Comparison of ENCODE assay signal across 1 cellular context in the genomic region with DNA sequence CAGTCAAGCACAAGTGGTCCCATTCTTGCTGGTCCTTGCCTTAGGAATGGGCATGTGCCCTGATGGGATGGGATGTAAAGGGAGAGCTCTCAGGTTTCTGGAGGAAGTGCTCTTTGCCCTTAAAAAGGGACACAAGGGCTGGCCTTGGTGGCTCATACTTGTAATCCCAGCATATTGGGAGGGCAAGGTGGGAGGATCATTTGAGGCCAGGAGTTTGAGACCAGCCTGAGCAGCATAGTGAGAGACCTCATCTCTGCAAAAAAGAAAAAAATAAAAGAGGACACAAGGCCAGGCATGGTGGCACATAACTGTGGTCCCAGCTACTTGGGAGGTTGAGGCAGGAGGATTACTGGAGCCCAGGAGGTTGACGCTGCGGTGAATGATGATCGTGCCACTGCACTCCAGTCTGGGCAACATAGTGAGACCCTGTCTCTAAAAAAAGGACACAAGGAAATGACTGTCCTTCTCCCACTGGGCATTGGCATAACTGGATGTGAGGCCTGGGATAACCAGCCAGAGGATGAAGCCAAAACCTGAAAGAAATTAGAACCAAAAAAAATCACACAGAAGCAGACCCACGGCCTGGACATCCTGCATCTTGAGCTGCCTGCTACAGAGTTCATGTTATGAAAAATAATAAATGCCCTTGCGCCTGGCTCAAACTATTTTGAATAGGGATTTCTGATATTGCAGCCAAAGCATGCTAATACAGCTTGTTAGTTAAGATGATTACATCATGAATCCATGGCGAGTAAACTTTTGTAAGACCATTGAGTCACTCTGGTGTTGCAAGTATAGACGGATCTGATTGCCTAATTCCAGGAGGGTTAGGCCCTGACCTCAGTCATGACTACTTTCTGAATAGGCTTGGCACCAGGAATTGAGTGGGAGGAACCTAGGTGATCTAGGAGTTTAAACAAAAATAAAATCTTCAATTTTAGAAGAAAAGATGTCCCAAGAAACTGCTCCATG.
TF ChIP-seq lines count a peak whose summit lies in the region.

No MANE protein-coding gene starts in this region.

TF ChIP-seq in SK-N-SH, 30 proteins besides CTCF, POLR2A, EP300 and RAD21 (continued from another document):
- TF ChIP-seq YY1 (IDR thresholded peaks at IDR 0.05; ENCODE audit: low read depth) (no peak), FOSL2 (IDR thresholded peaks at IDR 0.05; ENCODE audit: borderline replicate concordance, low read depth) (peak; percentile 46; the same call in 1 of the 2 replicates), CHD2 (IDR thresholded peaks at IDR 0.05; ENCODE audit: low read length, partially characterized antibody) (no peak), FOXM1 (IDR thresholded peaks at IDR 0.05; ENCODE audit: low read depth) (no peak), EZH2phosphoT487 (IDR thresholded peaks at IDR 0.05; ENCODE audit: borderline replicate concordance, low read depth) (no peak), RXRA (IDR thresholded peaks at IDR 0.05; ENCODE audit: borderline replicate concordance, low read depth) (no peak), GABPA (IDR thresholded peaks at IDR 0.05; ENCODE audit: low read depth) (no peak)
- TF ChIP-seq, protein P1, sequence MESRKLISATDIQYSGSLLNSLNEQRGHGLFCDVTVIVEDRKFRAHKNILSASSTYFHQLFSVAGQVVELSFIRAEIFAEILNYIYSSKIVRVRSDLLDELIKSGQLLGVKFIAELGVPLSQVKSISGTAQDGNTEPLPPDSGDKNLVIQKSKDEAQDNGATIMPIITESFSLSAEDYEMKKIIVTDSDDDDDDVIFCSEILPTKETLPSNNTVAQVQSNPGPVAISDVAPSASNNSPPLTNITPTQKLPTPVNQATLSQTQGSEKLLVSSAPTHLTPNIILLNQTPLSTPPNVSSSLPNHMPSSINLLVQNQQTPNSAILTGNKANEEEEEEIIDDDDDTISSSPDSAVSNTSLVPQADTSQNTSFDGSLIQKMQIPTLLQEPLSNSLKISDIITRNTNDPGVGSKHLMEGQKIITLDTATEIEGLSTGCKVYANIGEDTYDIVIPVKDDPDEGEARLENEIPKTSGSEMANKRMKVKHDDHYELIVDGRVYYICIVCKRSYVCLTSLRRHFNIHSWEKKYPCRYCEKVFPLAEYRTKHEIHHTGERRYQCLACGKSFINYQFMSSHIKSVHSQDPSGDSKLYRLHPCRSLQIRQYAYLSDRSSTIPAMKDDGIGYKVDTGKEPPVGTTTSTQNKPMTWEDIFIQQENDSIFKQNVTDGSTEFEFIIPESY (IDR thresholded peaks at IDR 0.05; ENCODE audit: borderline replicate concordance, low read depth), result no peak
